ENCODE assay signal across 8 cellular contexts in the genomic region with DNA sequence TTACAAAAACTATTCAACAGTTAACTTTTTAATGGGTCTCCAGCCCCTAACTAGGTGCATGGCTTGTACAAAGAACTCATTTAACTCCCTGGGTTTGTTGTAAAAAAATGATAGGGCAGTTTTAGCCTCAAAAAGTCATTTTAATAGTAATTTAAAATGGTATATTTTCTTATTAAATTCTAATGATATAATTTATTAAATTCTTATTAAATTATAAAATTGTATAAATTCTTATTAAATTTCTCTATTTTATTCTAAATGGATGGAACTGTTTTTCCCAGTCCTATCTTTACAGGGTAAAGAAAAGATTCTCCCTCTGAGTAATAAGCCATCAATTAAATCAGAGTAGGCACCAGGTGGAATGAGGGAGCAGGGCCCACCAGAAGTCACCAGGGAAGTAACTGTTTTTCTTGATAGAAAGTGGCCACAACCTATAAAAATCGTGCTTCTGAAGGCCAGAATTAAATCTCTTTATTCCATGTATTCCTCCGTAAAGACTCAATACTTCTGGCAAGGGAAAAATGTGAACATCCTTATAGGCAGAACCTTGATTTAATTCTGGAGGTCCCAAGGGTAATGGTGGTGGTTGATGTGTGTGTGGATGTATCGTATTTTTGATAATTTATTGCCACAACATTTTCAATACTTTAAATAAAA. TPM values are rescaled to one million over a fixed set of nuclear protein-coding genes. Genes with fewer than 3 reads are reported as not detected.
DNase-seq lines count a peak whose midpoint lies in the region; ATAC-seq and TF ChIP-seq lines count a peak whose summit lies in the region.

No MANE protein-coding gene starts in this region.

- peaks cover 12 to 35% of the 10 kb centered on the region in 2 donors for H3K4me1 ChIP-seq in left lung
- H3K4me1 ChIP-seq in upper lobe of right lung, result peaks cover 26% of the 10 kb centered on the region

- no peak for DNase-seq in activated naive CD4-positive, alpha-beta T cell treated with anti-CD3 and anti-CD28 coated beads, Interleukin-2, amount 10 ng/mL, durations not matched to agents 7 days and 5 days
- DNase-seq in activated naive CD4-positive, alpha-beta T cell treated with anti-CD3 and anti-CD28 coated beads, Interleukin-2, amount 50 U/mL, for 16 hours, result no peak
- DNase-seq in activated T-helper 1 cell treated with anti-CD3 and anti-CD28 coated beads, Interleukin-12 subunit alpha, Interleukin-12 subunit beta, Interleukin-2, Interleukin-4 antibody, amounts not matched to agents 30 ng/mL and 10 ng/mL and 1 ng/mL, durations not matched to agents 14 hours and 24 hours and 36 hours (ENCODE audit: low spot score), result no peak
- no peak for DNase-seq in left lung
- no peak for DNase-seq in upper lobe of right lung
- DNase-seq in occipital lobe (lab: John Stamatoyannopoulos, UW), result no peak

- H3K9me3 ChIP-seq in left lung (no peaks in the 10 kb centered on the region), upper lobe of right lung (no peaks in the 10 kb centered on the region)

- CTCF ChIA-PET in activated naive CD4-positive, alpha-beta T cell treated with anti-CD3 and anti-CD28 coated beads, Interleukin-2, amount 10 ng/mL, durations not matched to agents 7 days and 5 days (lab: Charles Lee), result no interaction called here

- TF ChIP-seq CTCF in left lung (IDR thresholded peaks at IDR 0.05) (no peak), upper lobe of right lung (IDR thresholded peaks at IDR 0.05) (no peak)

- H3K36me3 ChIP-seq in left lung (no peaks in the 10 kb centered on the region), upper lobe of right lung (no peaks in the 10 kb centered on the region)

- H3K27me3 ChIP-seq in left lung (no peaks in the 10 kb centered on the region), upper lobe of right lung (no peaks in the 10 kb centered on the region)

- H3K27me3 Mint-ChIP-seq in activated naive CD4-positive, alpha-beta T cell treated with anti-CD3 and anti-CD28 coated beads, Interleukin-2, amount 10 ng/mL, durations not matched to agents 7 days and 5 days, result no peaks in the 10 kb centered on the region
- H3K27me3 Mint-ChIP-seq in activated T-helper 1 cell treated with anti-CD3 and anti-CD28 coated beads, Interleukin-12 subunit alpha, Interleukin-12 subunit beta, Interleukin-2, Interleukin-4 antibody, amounts not matched to agents 30 ng/mL and 10 ng/mL and 1 ng/mL, durations not matched to agents 14 hours and 24 hours and 36 hours (ENCODE audit: insufficient read depth), result no peaks in the 10 kb centered on the region

- intact Hi-C loops in activated T-helper 1 cell treated with anti-CD3 and anti-CD28 coated beads, Interleukin-12 subunit alpha, Interleukin-12 subunit beta, Interleukin-2, Interleukin-4 antibody, amounts not matched to agents 30 ng/mL and 10 ng/mL and 1 ng/mL, durations not matched to agents 14 hours and 24 hours and 36 hours (cut with micrococcal nuclease), result loop anchor here (1.0 to 10.0 kb wide), 7 partner anchors 26 to 365 kb away; partner anchors contain the start of genes OSBPL6, PJVK, PRKRA and RBM45
- intact Hi-C loops in left lung (cut with DNase I), result no loop called here
- intact Hi-C loops in upper lobe of right lung (cut with DNase I), result no loop called here

- H3K36me3 Mint-ChIP-seq in activated naive CD4-positive, alpha-beta T cell treated with anti-CD3 and anti-CD28 coated beads, Interleukin-2, amount 10 ng/mL, durations not matched to agents 7 days and 5 days, result no peaks in the 10 kb centered on the region
- H3K36me3 Mint-ChIP-seq in activated T-helper 1 cell treated with anti-CD3 and anti-CD28 coated beads, Interleukin-12 subunit alpha, Interleukin-12 subunit beta, Interleukin-2, Interleukin-4 antibody, amounts not matched to agents 30 ng/mL and 10 ng/mL and 1 ng/mL, durations not matched to agents 14 hours and 24 hours and 36 hours (ENCODE audit: low read depth), result no peaks in the 10 kb centered on the region

- ATAC-seq in left lung (no peak), upper lobe of right lung (no peak), GM19467 (IDR thresholded peaks at IDR 0.05; ENCODE audit: unreplicated experiment) (no peak), GM19455 (IDR thresholded peaks at IDR 0.05; ENCODE audit: unreplicated experiment) (no peak)

- H3K27ac ChIP-seq in left lung (peak overlapping the region in 1 of 2 donors; percentile 97), upper lobe of right lung (peak overlapping the region; percentile 92)

- H3K4me3 ChIP-seq in left lung, result peak overlapping the region; percentile 51 to 70
- H3K4me3 ChIP-seq in upper lobe of right lung, result peak overlapping the region; percentile 63

- H3K4me3 Mint-ChIP-seq in activated naive CD4-positive, alpha-beta T cell treated with anti-CD3 and anti-CD28 coated beads, Interleukin-2, amount 10 ng/mL, durations not matched to agents 7 days and 5 days, result peak overlapping the region; percentile 94
- H3K4me3 Mint-ChIP-seq in activated T-helper 1 cell treated with anti-CD3 and anti-CD28 coated beads, Interleukin-12 subunit alpha, Interleukin-12 subunit beta, Interleukin-2, Interleukin-4 antibody, amounts not matched to agents 30 ng/mL and 10 ng/mL and 1 ng/mL, durations not matched to agents 14 hours and 24 hours and 36 hours, result peak overlapping the region; percentile 95

- H3K4me1 Mint-ChIP-seq in activated naive CD4-positive, alpha-beta T cell treated with anti-CD3 and anti-CD28 coated beads, Interleukin-2, amount 10 ng/mL, durations not matched to agents 7 days and 5 days, result peaks cover 38% of the 10 kb centered on the region
- peaks cover 35% of the 10 kb centered on the region for H3K4me1 Mint-ChIP-seq in activated T-helper 1 cell treated with anti-CD3 and anti-CD28 coated beads, Interleukin-12 subunit alpha, Interleukin-12 subunit beta, Interleukin-2, Interleukin-4 antibody, amounts not matched to agents 30 ng/mL and 10 ng/mL and 1 ng/mL, durations not matched to agents 14 hours and 24 hours and 36 hours (ENCODE audit: low read depth)

- H3K27ac Mint-ChIP-seq in activated naive CD4-positive, alpha-beta T cell treated with anti-CD3 and anti-CD28 coated beads, Interleukin-2, amount 10 ng/mL, durations not matched to agents 7 days and 5 days, result peak overlapping the region; percentile 99
- peak overlapping the region; percentile 99 for H3K27ac Mint-ChIP-seq in activated T-helper 1 cell treated with anti-CD3 and anti-CD28 coated beads, Interleukin-12 subunit alpha, Interleukin-12 subunit beta, Interleukin-2, Interleukin-4 antibody, amounts not matched to agents 30 ng/mL and 10 ng/mL and 1 ng/mL, durations not matched to agents 14 hours and 24 hours and 36 hours

- H3K9me3 Mint-ChIP-seq in activated naive CD4-positive, alpha-beta T cell treated with anti-CD3 and anti-CD28 coated beads, Interleukin-2, amount 10 ng/mL, durations not matched to agents 7 days and 5 days, result no peaks in the 10 kb centered on the region
- no peaks in the 10 kb centered on the region for H3K9me3 Mint-ChIP-seq in activated T-helper 1 cell treated with anti-CD3 and anti-CD28 coated beads, Interleukin-12 subunit alpha, Interleukin-12 subunit beta, Interleukin-2, Interleukin-4 antibody, amounts not matched to agents 30 ng/mL and 10 ng/mL and 1 ng/mL, durations not matched to agents 14 hours and 24 hours and 36 hours

RNA-seq across cellular contexts. Expression of gene FKBP7, which starts 0.8 kb away (rescaled TPM):
- total RNA-seq in activated T-helper 1 cell treated with anti-CD3 and anti-CD28 coated beads, Interleukin-12 subunit alpha, Interleukin-12 subunit beta, Interleukin-2, Interleukin-4 antibody, amounts not matched to agents 30 ng/mL and 10 ng/mL and 1 ng/mL, durations not matched to agents 14 hours and 24 hours and 36 hours, result 2.9 and 4.5 TPM in 2 replicates
- 10 to 100 TPM; 12.9 to 25.9 TPM for total RNA-seq in left lung
- 7.3 TPM for total RNA-seq in upper lobe of right lung
- 9.5 TPM for total RNA-seq in occipital lobe

RNA-seq across cellular contexts. Expression of gene PLEKHA3, which starts 2.7 kb away (rescaled TPM):
- total RNA-seq in activated T-helper 1 cell treated with anti-CD3 and anti-CD28 coated beads, Interleukin-12 subunit alpha, Interleukin-12 subunit beta, Interleukin-2, Interleukin-4 antibody, amounts not matched to agents 30 ng/mL and 10 ng/mL and 1 ng/mL, durations not matched to agents 14 hours and 24 hours and 36 hours, result 31.6 and 35.8 TPM in 2 replicates
- total RNA-seq in left lung (10 to 100 TPM; 30.3 to 35.7 TPM), upper lobe of right lung (36.6 TPM), occipital lobe (16.1 TPM)

RNA-seq across cellular contexts. Expression of gene PJVK, which starts 26.4 kb away (rescaled TPM):
- 1.1 and 2.5 TPM in 2 replicates for total RNA-seq in activated T-helper 1 cell treated with anti-CD3 and anti-CD28 coated beads, Interleukin-12 subunit alpha, Interleukin-12 subunit beta, Interleukin-2, Interleukin-4 antibody, amounts not matched to agents 30 ng/mL and 10 ng/mL and 1 ng/mL, durations not matched to agents 14 hours and 24 hours and 36 hours
- total RNA-seq in left lung (1 to 10 TPM; 2.0 to 2.7 TPM), upper lobe of right lung (2.3 TPM), occipital lobe (5.0 TPM)

RNA-seq across cellular contexts. Expression of gene PRKRA, which starts 26.6 kb away (rescaled TPM):
- total RNA-seq in activated T-helper 1 cell treated with anti-CD3 and anti-CD28 coated beads, Interleukin-12 subunit alpha, Interleukin-12 subunit beta, Interleukin-2, Interleukin-4 antibody, amounts not matched to agents 30 ng/mL and 10 ng/mL and 1 ng/mL, durations not matched to agents 14 hours and 24 hours and 36 hours, result 45.1 and 50.5 TPM in 2 replicates
- total RNA-seq in left lung (10 to 100 TPM; 45.2 to 45.4 TPM), upper lobe of right lung (47.3 TPM), occipital lobe (64.4 TPM)
